ENCODE assay signal across 16 cellular contexts in genomic region chr2:148165975-148166374, GRCh38.
DNase-seq lines count a peak whose midpoint lies in the region; FAIRE-seq and TF ChIP-seq lines count a peak whose summit lies in the region.
"Had no signal": no experiment of that assay in that cellular context is flagged by ENCODE, and none has a peak within 500 bp of the region (broad histone marks: within the 10 kb centered on the region; RNA-seq: fewer than 3 reads in every experiment).

No MANE protein-coding gene starts in this region.

- no peaks in the 10 kb centered on the region for H3K36me3 ChIP-seq in HEK293 (ENCODE audit: control insufficient read depth in 2 of 2, insufficient read depth in 1 of 2, low read length in 2 of 2)

- intact Hi-C loops in activated naive CD4-positive, alpha-beta T cell treated with anti-CD3 and anti-CD28 coated beads for 36 hours (cut with micrococcal nuclease), result no loop called here

- no peak for DNase-seq in activated naive CD4-positive, alpha-beta T cell treated with anti-CD3 and anti-CD28 coated beads for 36 hours
- DNase-seq in stimulated activated CD4-positive, alpha-beta T cell treated with anti-CD3 and anti-CD28 coated beads, Interleukin-4, amount 100 ng/mL, for 1 hour, result no peak
- no peak for DNase-seq in NCI-H1694 treated with DMSO at 0.1 percent for 48 hours (lab: John Stamatoyannopoulos, UW)
- DNase-seq: CD4-positive, alpha-beta memory T cell; DMS79; HCEC 1CT; KBM-7 had no signal

- no peak overlapping the region for H3K27ac ChIP-seq in HEK293 (ENCODE audit: extremely low read depth, low read depth, low read length)
- H3K27ac ChIP-seq: C4-2B, HL-60 had no signal

- H3K9me3 Mint-ChIP-seq in nephron, result no peaks in the 10 kb centered on the region
- peaks cover 3% of the 10 kb centered on the region for H3K9me3 Mint-ChIP-seq in activated naive CD4-positive, alpha-beta T cell treated with anti-CD3 and anti-CD28 coated beads for 36 hours

- no peaks in the 10 kb centered on the region for H3K9me3 ChIP-seq in HEK293 (ENCODE audit: control insufficient read depth, insufficient read depth, low read depth, low read length)

- H3K4me3 ChIP-seq in HEK293 (ENCODE audit: low read depth, low read length), result no peak overlapping the region

- peaks cover 12% of the 10 kb centered on the region for H3K4me1 Mint-ChIP-seq in nephron
- no peaks in the 10 kb centered on the region for H3K4me1 Mint-ChIP-seq in activated naive CD4-positive, alpha-beta T cell treated with anti-CD3 and anti-CD28 coated beads for 36 hours (ENCODE audit: low read depth)
- H3K4me1 Mint-ChIP-seq: B cell had no signal

- H3K27me3 Mint-ChIP-seq in nephron (ENCODE audit: low read depth), result no peaks in the 10 kb centered on the region
- no peaks in the 10 kb centered on the region for H3K27me3 Mint-ChIP-seq in activated naive CD4-positive, alpha-beta T cell treated with anti-CD3 and anti-CD28 coated beads for 36 hours (ENCODE audit: low read depth)
- H3K27me3 Mint-ChIP-seq: B cell; CD4-positive, alpha-beta memory T cell had no signal

- POLR2A ChIA-PET in HEK293 (lab: Yijun Ruan, JAX), result no interaction called here

- CTCF ChIA-PET in HEK293 (lab: Yijun Ruan, JAX), result no interaction called here
- CTCF ChIA-PET in activated naive CD4-positive, alpha-beta T cell treated with anti-CD3 and anti-CD28 coated beads for 36 hours (lab: Charles Lee), result no interaction called here

- H3K36me3 Mint-ChIP-seq in nephron (ENCODE audit: low read depth), result peaks cover 16% of the 10 kb centered on the region
- H3K36me3 Mint-ChIP-seq in activated naive CD4-positive, alpha-beta T cell treated with anti-CD3 and anti-CD28 coated beads for 36 hours (ENCODE audit: low read depth), result peaks cover 8% of the 10 kb centered on the region

- no peak overlapping the region for H3K4me3 Mint-ChIP-seq in nephron
- no peak overlapping the region for H3K4me3 Mint-ChIP-seq in activated naive CD4-positive, alpha-beta T cell treated with anti-CD3 and anti-CD28 coated beads for 36 hours
- H3K4me3 Mint-ChIP-seq: B cell; CD4-positive, alpha-beta memory T cell had no signal

- peak; percentile 16 for FAIRE-seq in A204.1 (lab: Jason Lieb, UNC)
- FAIRE-seq in endometrium (lab: Jason Lieb, UNC), result peak; percentile 39
- FAIRE-seq: GM12892, H1 had no signal

- no peaks in the 10 kb centered on the region for H3K4me1 ChIP-seq in HEK293 (ENCODE audit: control insufficient read depth, insufficient read depth, low read length)

- H3K27ac Mint-ChIP-seq in nephron, result peak overlapping the region; percentile 6 to 41 (median 39)
- no peak overlapping the region for H3K27ac Mint-ChIP-seq in activated naive CD4-positive, alpha-beta T cell treated with anti-CD3 and anti-CD28 coated beads for 36 hours
- H3K27ac Mint-ChIP-seq: B cell had no signal

- TF ChIP-seq CTCF in HEK293 (tag by site-specific recombination; IDR thresholded peaks at IDR 0.05), result no peak
- no peak for TF ChIP-seq CTCF in nephron (IDR thresholded peaks at IDR 0.05; ENCODE audit: unreplicated experiment in 3 of 3)

TF ChIP-seq in HEK293, 187 proteins besides CTCF, POLR2A, EP300 and RAD21:
- TF ChIP-seq ZNF704 (tag by site-specific recombination; IDR thresholded peaks at IDR 0.05) (no peak), PRDM6 (tag by site-specific recombination; IDR thresholded peaks at IDR 0.05) (0 out of 2 replicates have a peak, but pooled peaks have one; percentile 8), ZNF585B (tag by site-specific recombination; IDR thresholded peaks at IDR 0.05) (no peak), ZNF843 (tag by site-specific recombination; IDR thresholded peaks at IDR 0.05) (no peak), ZNF335 (tag by site-specific recombination; conservative IDR thresholded peaks at IDR 0.05) (0 out of 2 replicates have a peak, but pooled peaks have one; percentile 15), ZNF624 (tag by site-specific recombination; IDR thresholded peaks at IDR 0.05) (no peak)
